ENCODE assay signal across 8 cellular contexts in the genomic region with DNA sequence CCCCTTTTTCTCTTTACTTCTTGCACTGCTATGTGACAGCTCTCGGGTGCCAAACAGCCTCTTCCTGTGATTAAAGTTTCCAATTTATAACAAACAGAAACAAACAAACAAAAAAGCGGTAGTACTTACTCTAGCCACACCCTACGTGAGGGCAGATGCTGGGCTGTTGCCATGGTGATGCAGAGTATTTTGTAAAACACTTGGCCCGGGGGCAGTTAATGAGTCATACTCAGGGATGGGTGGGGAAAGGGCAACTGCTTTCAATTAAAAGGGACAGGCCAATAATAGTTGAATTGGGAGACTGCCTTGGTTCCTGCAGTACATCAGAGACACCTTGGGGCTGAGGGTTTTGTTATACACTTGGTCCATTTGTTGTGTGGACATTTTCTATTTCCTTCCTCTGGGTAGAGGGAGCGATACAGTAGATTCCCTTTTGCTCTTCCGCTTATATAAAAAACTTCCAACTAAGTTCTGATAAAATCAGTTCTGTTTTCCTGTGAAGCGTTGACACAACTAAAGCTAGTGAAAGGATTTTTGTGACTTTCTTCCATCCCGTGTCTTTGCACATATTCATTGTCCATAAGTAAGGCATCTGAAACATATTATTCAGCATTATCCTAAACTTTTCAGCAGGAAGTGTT. TPM values are rescaled to one million over a fixed set of nuclear protein-coding genes. Genes with fewer than 3 reads are reported as not detected.
A peak's percentile ranks its signal among the peaks of the same experiment; 100 is the strongest.
DNase-seq lines count a peak whose midpoint lies in the region; ATAC-seq and TF ChIP-seq lines count a peak whose summit lies in the region.

No MANE protein-coding gene starts in this region.

- intact Hi-C loops in colonic mucosa (cut with DNase I): no loop called here
- intact Hi-C loops in lower leg skin (cut with DNase I; ENCODE audit: low total_unique reads): no loop called here

- TF ChIP-seq POLR2A in lower leg skin (IDR thresholded peaks at IDR 0.05): no peak

- H3K36me3 ChIP-seq in colonic mucosa: no peaks in the 10 kb centered on the region

- H3K4me1 ChIP-seq in colonic mucosa: peaks cover 5% of the 10 kb centered on the region

- H3K27ac ChIP-seq in colonic mucosa: peak overlapping the region; percentile 56

- peak; percentile 14 for DNase-seq in GM10266 (ENCODE audit: extremely low spot score)
- DNase-seq in NCI-H1105 treated with DMSO at 0.1 percent for 48 hours (lab: John Stamatoyannopoulos, UW): peak; percentile 76
- DNase-seq in activated CD4-positive, CD25-positive, alpha-beta regulatory T cell treated with anti-CD3 and anti-CD28 coated beads, Interleukin-2, amount 50 U/mL, for 72 hours: peak; percentile 55
- DNase-seq in colonic mucosa: peak; percentile 93
- peak; percentile 98 for DNase-seq in lower leg skin (ENCODE audit: low spot score in 2 of 2)
- DNase-seq in stimulated activated CD8-positive, alpha-beta memory T cell treated with anti-CD3 and anti-CD28 coated beads, Interleukin-12 subunit alpha, Interleukin-12 subunit beta, amount 100 ng/mL, for 4 hours (ENCODE audit: low read depth): peak; percentile 58
- DNase-seq in cerebellar cortex (ENCODE audit: low spot score): no peak

- H3K9ac ChIP-seq in colonic mucosa (ENCODE audit: low read depth in 2 of 2, low read length in 2 of 2): peak overlapping the region in 1 of 2 donors; percentile 24

- 10% methylated on average over 8 of the region's 8 CpGs for WGBS in lower leg skin, 2 donors

- H3K27me3 ChIP-seq in colonic mucosa: no peaks in the 10 kb centered on the region

- no peak for TF ChIP-seq CTCF in GM10266 (IDR thresholded peaks at IDR 0.05; ENCODE audit: control insufficient read depth, insufficient read depth, low read depth, missing control alignments)
- no peak for TF ChIP-seq CTCF in colonic mucosa (IDR thresholded peaks at IDR 0.05)
- no peak for TF ChIP-seq CTCF in lower leg skin (IDR thresholded peaks at IDR 0.05)

- H3K4me3 ChIP-seq in colonic mucosa: no peak overlapping the region
- H3K4me3 ChIP-seq in lower leg skin (ENCODE audit: low read depth, poor library complexity, severe bottlenecking): no peak overlapping the region

- no peak for ATAC-seq in GM21529 (IDR thresholded peaks at IDR 0.05; ENCODE audit: unreplicated experiment)

- H3K9me3 ChIP-seq in colonic mucosa: no peaks in the 10 kb centered on the region

RNA-seq across cellular contexts. Expression of gene THEM4, which starts 36.5 kb away (rescaled TPM):
- total RNA-seq in colonic mucosa: 1 to 10 TPM; 6.6 to 7.7 TPM
- 10 to 100 TPM in 1 of 4 donors, 1 to 10 TPM in 3; 5.1 to 15.3 (median 7.0) TPM for total RNA-seq in lower leg skin

RNA-seq across cellular contexts. Expression of gene S100A10, which starts 47.8 kb away (rescaled TPM):
- total RNA-seq in colonic mucosa (1,000 to 10,000 TPM; 1,313 to 1,485 TPM), lower leg skin (100 to 1,000 TPM in 2 of 4 donors, 10 to 100 TPM in 2; 74.8 to 153 (median 102) TPM)

Comparison
In these comparisons a context has a peak if more than half of its experiments do, and no peak if none do; other contexts are left out.
1. RNA of gene S100A10, which starts 47.8 kb away (total RNA-seq): 1,313 to 1,485 TPM in colonic mucosa; 74.8 to 153 TPM in lower leg skin; every median in the first group is over 4 times any median in the second.